ENCODE assay signal across 7 cellular contexts in the genomic region with DNA sequence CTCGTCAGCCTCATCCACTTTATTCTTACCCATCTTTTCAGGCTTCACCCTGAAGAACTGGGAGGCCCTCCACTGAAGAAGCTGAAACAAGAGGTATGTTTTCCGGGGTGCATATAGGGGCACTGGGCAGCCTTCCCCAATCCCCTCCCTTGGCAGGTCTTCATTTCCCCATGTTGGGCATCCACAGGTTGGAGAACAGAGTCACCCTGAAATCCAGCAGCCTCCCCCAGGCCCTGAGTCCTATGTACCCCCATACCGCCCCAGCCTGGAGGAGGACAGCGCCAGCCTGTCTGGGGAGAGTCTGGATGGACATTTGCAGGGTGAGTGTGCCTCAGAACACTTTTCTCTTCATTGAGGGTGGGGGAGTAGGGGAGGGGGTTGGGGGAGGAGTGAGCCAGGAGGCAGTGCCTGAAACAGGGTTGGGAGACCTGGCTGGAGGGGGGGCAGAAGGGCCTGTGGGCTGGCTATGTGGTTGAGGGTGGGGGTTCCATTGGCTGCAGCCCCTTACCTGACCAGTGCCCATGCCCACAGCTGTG. TPM values are rescaled to one million over a fixed set of nuclear protein-coding genes. Genes with fewer than 3 reads are reported as not detected.
A peak's percentile ranks its signal among the peaks of the same experiment; 100 is the strongest.
DNase-seq lines count a peak whose midpoint lies in the region; ATAC-seq and TF ChIP-seq lines count a peak whose summit lies in the region.
"Had no signal": no experiment of that assay in that cellular context is flagged by ENCODE, and none has a peak within 500 bp of the region (broad histone marks: within the 10 kb centered on the region; RNA-seq: fewer than 3 reads in every experiment).

No MANE protein-coding gene starts in this region.

- H3K4me3 Mint-ChIP-seq in GM23338 (no peak overlapping the region), progenitor cell of endocrine pancreas (ENCODE audit: low read depth) (no peak overlapping the region)

- H3K4me3 ChIP-seq in GM23338: no peak overlapping the region
- peak overlapping the region in 1 of 2 donors; percentile 33 for H3K4me3 ChIP-seq in ascending aorta

- H3K27me3 Mint-ChIP-seq in GM23338 (ENCODE audit: insufficient read depth, low read depth, poor library complexity): peaks cover 42% of the 10 kb centered on the region
- no peaks in the 10 kb centered on the region for H3K27me3 Mint-ChIP-seq in progenitor cell of endocrine pancreas

- no peak overlapping the region; the same call in 1 of the 2 replicates for H3K4me2 ChIP-seq in GM23338

- H3K27ac Mint-ChIP-seq in GM23338 (peak overlapping the region; percentile 48; the same call in 1 of the 2 replicates), progenitor cell of endocrine pancreas (peak overlapping the region; percentile 20)

- intact Hi-C loops in ascending aorta (cut with DNase I): loop anchor here (2.0 kb wide), 1 partner anchor 24 kb away; no protein-coding TSS in a partner anchor

- H2AFZ ChIP-seq in GM23338: no peak overlapping the region

- ATAC-seq in GM23338 (no peak), GM18868 (IDR thresholded peaks at IDR 0.05; ENCODE audit: unreplicated experiment) (no peak), GM18519 (IDR thresholded peaks at IDR 0.05; ENCODE audit: low FRiP score, unreplicated experiment) (no peak)

- H3K36me3 Mint-ChIP-seq in GM23338 (ENCODE audit: low read depth) (peaks cover 61% of the 10 kb centered on the region), progenitor cell of endocrine pancreas (ENCODE audit: insufficient read depth) (peaks cover 11% of the 10 kb centered on the region)

- H3K4me1 Mint-ChIP-seq in GM23338: peaks cover 59% of the 10 kb centered on the region
- peaks cover 16% of the 10 kb centered on the region for H3K4me1 Mint-ChIP-seq in progenitor cell of endocrine pancreas (ENCODE audit: low read depth)

- no peaks in the 10 kb centered on the region for H3K9me3 Mint-ChIP-seq in GM23338
- H3K9me3 Mint-ChIP-seq in progenitor cell of endocrine pancreas (ENCODE audit: low read depth): no peaks in the 10 kb centered on the region

- no peaks in the 10 kb centered on the region; the same call in 1 of the 2 replicates for H4K20me1 ChIP-seq in GM23338 (replicated peaks; ENCODE audit: insufficient read depth)

- H3K4me1 ChIP-seq in GM23338 (ENCODE audit: insufficient read depth) (peaks cover 27% of the 10 kb centered on the region), ascending aorta (peaks cover 26 to 47% of the 10 kb centered on the region in 2 donors)

- DNase-seq in GM23338 (ENCODE audit: low spot score) (no peak), ascending aorta (ENCODE audit: low spot score in 2 of 2) (no peak), progenitor cell of endocrine pancreas (ENCODE audit: low spot score, unreplicated experiment) (no peak), ACHN (no peak)
- DNase-seq: NCI-H2171 had no signal

- no peaks in the 10 kb centered on the region for H3K9me2 ChIP-seq in GM23338 (ENCODE audit: insufficient read depth)

- H3K36me3 ChIP-seq in GM23338 (ENCODE audit: insufficient read depth) (no peaks in the 10 kb centered on the region), ascending aorta (peaks cover 49 to 63% of the 10 kb centered on the region in 2 donors)

- peaks cover 18% of the 10 kb centered on the region for H3F3A ChIP-seq in GM23338 (replicated peaks; ENCODE audit: low read depth)

- TF ChIP-seq CTCF in GM23338 (conservative IDR thresholded peaks at IDR 0.05; ENCODE audit: low read depth in 2 of 2): no peak
- no peak for TF ChIP-seq CTCF in ascending aorta (IDR thresholded peaks at IDR 0.05)
- no peak for TF ChIP-seq CTCF in progenitor cell of endocrine pancreas (IDR thresholded peaks at IDR 0.05; ENCODE audit: unreplicated experiment)

- no peaks in the 10 kb centered on the region for H3K27me3 ChIP-seq in GM23338 (ENCODE audit: insufficient read depth)
- H3K27me3 ChIP-seq in ascending aorta: no peaks in the 10 kb centered on the region

- in situ Hi-C loops in ACHN (cut with HindIII; ENCODE audit: low pct_ligation_motif_present, low pct_unique_long_range_greater_than_20kb, low sequenced_read_pairs): no loop called here

- peaks cover 8% of the 10 kb centered on the region; the same call in 1 of the 2 replicates for H3K79me2 ChIP-seq in GM23338 (replicated peaks; ENCODE audit: insufficient read depth)

- H3K27ac ChIP-seq in GM23338 (ENCODE audit: low read depth): no peak overlapping the region
- H3K27ac ChIP-seq in ascending aorta: peak overlapping the region; percentile 83 to 87

- no peaks in the 10 kb centered on the region for H3K9me3 ChIP-seq in ascending aorta

TF ChIP-seq in GM23338, 12 proteins besides CTCF, POLR2A, EP300 and RAD21 (continues in another document):
- TF ChIP-seq, protein P1, sequence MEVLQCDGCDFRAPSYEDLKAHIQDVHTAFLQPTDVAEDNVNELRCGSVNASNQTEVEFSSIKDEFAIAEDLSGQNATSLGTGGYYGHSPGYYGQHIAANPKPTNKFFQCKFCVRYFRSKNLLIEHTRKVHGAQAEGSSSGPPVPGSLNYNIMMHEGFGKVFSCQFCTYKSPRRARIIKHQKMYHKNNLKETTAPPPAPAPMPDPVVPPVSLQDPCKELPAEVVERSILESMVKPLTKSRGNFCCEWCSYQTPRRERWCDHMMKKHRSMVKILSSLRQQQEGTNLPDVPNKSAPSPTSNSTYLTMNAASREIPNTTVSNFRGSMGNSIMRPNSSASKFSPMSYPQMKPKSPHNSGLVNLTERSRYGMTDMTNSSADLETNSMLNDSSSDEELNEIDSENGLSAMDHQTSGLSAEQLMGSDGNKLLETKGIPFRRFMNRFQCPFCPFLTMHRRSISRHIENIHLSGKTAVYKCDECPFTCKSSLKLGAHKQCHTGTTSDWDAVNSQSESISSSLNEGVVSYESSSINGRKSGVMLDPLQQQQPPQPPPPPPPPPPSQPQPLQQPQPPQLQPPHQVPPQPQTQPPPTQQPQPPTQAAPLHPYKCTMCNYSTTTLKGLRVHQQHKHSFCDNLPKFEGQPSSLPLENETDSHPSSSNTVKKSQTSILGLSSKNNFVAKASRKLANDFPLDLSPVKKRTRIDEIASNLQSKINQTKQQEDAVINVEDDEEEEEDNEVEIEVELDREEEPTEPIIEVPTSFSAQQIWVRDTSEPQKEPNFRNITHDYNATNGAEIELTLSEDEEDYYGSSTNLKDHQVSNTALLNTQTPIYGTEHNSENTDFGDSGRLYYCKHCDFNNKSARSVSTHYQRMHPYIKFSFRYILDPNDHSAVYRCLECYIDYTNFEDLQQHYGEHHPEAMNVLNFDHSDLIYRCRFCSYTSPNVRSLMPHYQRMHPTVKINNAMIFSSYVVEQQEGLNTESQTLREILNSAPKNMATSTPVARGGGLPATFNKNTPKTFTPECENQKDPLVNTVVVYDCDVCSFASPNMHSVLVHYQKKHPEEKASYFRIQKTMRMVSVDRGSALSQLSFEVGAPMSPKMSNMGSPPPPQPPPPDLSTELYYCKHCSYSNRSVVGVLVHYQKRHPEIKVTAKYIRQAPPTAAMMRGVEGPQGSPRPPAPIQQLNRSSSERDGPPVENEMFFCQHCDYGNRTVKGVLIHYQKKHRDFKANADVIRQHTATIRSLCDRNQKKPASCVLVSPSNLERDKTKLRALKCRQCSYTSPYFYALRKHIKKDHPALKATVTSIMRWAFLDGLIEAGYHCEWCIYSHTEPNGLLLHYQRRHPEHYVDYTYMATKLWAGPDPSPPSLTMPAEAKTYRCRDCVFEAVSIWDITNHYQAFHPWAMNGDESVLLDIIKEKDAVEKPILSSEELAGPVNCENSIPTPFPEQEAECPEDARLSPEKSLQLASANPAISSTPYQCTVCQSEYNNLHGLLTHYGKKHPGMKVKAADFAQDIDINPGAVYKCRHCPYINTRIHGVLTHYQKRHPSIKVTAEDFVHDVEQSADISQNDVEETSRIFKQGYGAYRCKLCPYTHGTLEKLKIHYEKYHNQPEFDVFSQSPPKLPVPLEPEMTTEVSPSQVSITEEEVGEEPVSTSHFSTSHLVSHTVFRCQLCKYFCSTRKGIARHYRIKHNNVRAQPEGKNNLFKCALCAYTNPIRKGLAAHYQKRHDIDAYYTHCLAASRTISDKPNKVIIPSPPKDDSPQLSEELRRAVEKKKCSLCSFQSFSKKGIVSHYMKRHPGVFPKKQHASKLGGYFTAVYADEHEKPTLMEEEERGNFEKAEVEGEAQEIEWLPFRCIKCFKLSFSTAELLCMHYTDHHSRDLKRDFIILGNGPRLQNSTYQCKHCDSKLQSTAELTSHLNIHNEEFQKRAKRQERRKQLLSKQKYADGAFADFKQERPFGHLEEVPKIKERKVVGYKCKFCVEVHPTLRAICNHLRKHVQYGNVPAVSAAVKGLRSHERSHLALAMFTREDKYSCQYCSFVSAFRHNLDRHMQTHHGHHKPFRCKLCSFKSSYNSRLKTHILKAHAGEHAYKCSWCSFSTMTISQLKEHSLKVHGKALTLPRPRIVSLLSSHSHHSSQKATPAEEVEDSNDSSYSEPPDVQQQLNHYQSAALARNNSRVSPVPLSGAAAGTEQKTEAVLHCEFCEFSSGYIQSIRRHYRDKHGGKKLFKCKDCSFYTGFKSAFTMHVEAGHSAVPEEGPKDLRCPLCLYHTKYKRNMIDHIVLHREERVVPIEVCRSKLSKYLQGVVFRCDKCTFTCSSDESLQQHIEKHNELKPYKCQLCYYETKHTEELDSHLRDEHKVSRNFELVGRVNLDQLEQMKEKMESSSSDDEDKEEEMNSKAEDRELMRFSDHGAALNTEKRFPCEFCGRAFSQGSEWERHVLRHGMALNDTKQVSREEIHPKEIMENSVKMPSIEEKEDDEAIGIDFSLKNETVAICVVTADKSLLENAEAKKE (CRISPR knock-in tag; IDR thresholded peaks at IDR 0.05): no peak
- TF ChIP-seq JUNB (IDR thresholded peaks at IDR 0.05; ENCODE audit: unreplicated experiment) (no peak), NANOG (IDR thresholded peaks at IDR 0.05; ENCODE audit: borderline replicate concordance) (no peak), ZNF114 (CRISPR knock-in tag; IDR thresholded peaks at IDR 0.05) (no peak)

RNA-seq across cellular contexts. Expression of a gene that starts 4.0 kb away (rescaled TPM):
- 19.8 and 20.8 TPM in 2 replicates for total RNA-seq in GM23338 (2014; rRNA removed; shearing (Covaris generic))
- polyA plus RNA-seq in GM23338 (2016; fragmentation: Nextera tagmentation; extraction: Ambion mirVana): 6.5 and 6.6 TPM in 2 replicates
- total RNA-seq in ascending aorta (50.9 TPM), progenitor cell of endocrine pancreas (13.4 and 13.8 TPM in 2 replicates)

RNA-seq across cellular contexts. Expression of a gene that starts 14.4 kb away (rescaled TPM):
- total RNA-seq in GM23338 (2014; rRNA removed; shearing (Covaris generic)): 35.0 and 36.3 TPM in 2 replicates
- 10.3 and 11.9 TPM in 2 replicates for polyA plus RNA-seq in GM23338 (2016; fragmentation: Nextera tagmentation; extraction: Ambion mirVana)
- total RNA-seq in ascending aorta (7.7 TPM), progenitor cell of endocrine pancreas (24.2 and 26.5 TPM in 2 replicates)

RNA-seq across cellular contexts. Expression of a gene that starts 18.2 kb away (rescaled TPM):
- 26.3 and 28.1 TPM in 2 replicates for total RNA-seq in GM23338 (2014; rRNA removed; shearing (Covaris generic))
- 11.0 and 14.3 TPM in 2 replicates for polyA plus RNA-seq in GM23338 (2016; fragmentation: Nextera tagmentation; extraction: Ambion mirVana)
- 188 TPM for total RNA-seq in ascending aorta
- 130 and 136 TPM in 2 replicates for total RNA-seq in progenitor cell of endocrine pancreas

RNA-seq across cellular contexts. Expression of a gene that starts 35.3 kb away (rescaled TPM):
- 130 and 145 TPM in 2 replicates for total RNA-seq in GM23338 (2014; rRNA removed; shearing (Covaris generic))
- polyA plus RNA-seq in GM23338 (2016; fragmentation: Nextera tagmentation; extraction: Ambion mirVana): 26.6 and 29.9 TPM in 2 replicates
- total RNA-seq in ascending aorta (708 TPM), progenitor cell of endocrine pancreas (93.4 and 95.7 TPM in 2 replicates)

RNA-seq across cellular contexts. Expression of a gene that starts 43.0 kb away (rescaled TPM):
- total RNA-seq in GM23338 (2014; rRNA removed; shearing (Covaris generic)): not detected in 2 replicates
- polyA plus RNA-seq in GM23338 (2016; fragmentation: Nextera tagmentation; extraction: Ambion mirVana): not detected in 2 replicates
- not detected for total RNA-seq in ascending aorta
- 1.2 and 1.6 TPM in 2 replicates for total RNA-seq in progenitor cell of endocrine pancreas
